18 cellular contexts compared by ENCODE assay signal in the genomic region with DNA sequence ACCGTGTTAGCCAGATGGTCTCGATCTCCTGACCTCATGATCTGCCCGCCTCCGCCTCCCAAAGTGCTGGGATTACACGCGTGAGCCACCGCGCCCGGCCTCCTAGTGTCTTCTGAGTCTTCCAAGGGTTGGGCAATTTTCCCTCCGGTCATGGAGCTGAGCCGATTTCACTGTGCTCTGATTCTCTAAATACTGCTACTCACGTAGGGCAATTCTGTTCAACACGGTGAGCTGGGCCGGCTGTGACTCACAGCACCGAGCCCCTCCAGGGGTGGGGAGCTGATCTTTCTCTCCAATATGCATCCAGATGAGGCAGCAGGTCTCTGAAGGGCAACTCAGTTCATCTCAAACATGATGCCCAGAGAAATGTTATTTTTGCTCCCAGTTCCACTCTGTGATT.
DNase-seq lines count a peak whose midpoint lies in the region; ATAC-seq, FAIRE-seq and TF ChIP-seq lines count a peak whose summit lies in the region.
"Had no signal": no experiment of that assay in that cellular context is flagged by ENCODE, and none has a peak within 500 bp of the region (broad histone marks: within the 10 kb centered on the region; RNA-seq: fewer than 3 reads in every experiment).

No MANE protein-coding gene starts in this region.

- POLR2A ChIA-PET in HepG2 (lab: Yijun Ruan, JAX), result interaction anchor here (2.0 kb wide), 1 partner anchor 9 kb away, joined by 7 read pairs; no protein-coding TSS in a partner anchor

- no peaks in the 10 kb centered on the region for H3K36me3 ChIP-seq in right lobe of liver
- no peaks in the 10 kb centered on the region for H3K36me3 ChIP-seq in HepG2 (replicated peaks in 1 of 2; ENCODE audit: control insufficient read depth in 1 of 2, insufficient read depth in 2 of 2, low read length in 2 of 2)
- H3K36me3 ChIP-seq in mammary epithelial cell (ENCODE audit: insufficient read depth, low read length), result no peaks in the 10 kb centered on the region
- H3K36me3 ChIP-seq in mesenchymal stem cell (ENCODE audit: control insufficient read depth in 1 of 2, insufficient read depth in 2 of 2, low read depth in 1 of 2, low read length in 2 of 2), result no peaks in the 10 kb centered on the region
- H3K36me3 ChIP-seq: colonic mucosa, MG63 had no signal

- H3K14ac ChIP-seq in mesenchymal stem cell (ENCODE audit: low read length in 2 of 2), result no peak overlapping the region

- H3K27ac ChIP-seq in right lobe of liver (no peak overlapping the region), HepG2 (ENCODE audit: extremely low read length, insufficient read depth, low read length) (no peak overlapping the region), mammary epithelial cell (ENCODE audit: insufficient read depth, low read depth, low read length) (no peak overlapping the region), mesenchymal stem cell (ENCODE audit: low read length, poor library complexity, severe bottlenecking) (no peak overlapping the region)
- H3K27ac ChIP-seq: colonic mucosa had no signal

- H3K4me1 ChIP-seq in right lobe of liver (no peaks in the 10 kb centered on the region), HepG2 (ENCODE audit: insufficient read depth, low read length) (peaks cover 22% of the 10 kb centered on the region), mammary epithelial cell (ENCODE audit: insufficient read depth, low read length) (peaks cover 50% of the 10 kb centered on the region), mesenchymal stem cell (ENCODE audit: control insufficient read depth, insufficient read depth, low read depth, low read length) (peaks cover 25% of the 10 kb centered on the region)

- H3K23ac ChIP-seq in mesenchymal stem cell (ENCODE audit: low read length in 2 of 2), result no peak overlapping the region

- no peaks in the 10 kb centered on the region for H3K79me2 ChIP-seq in HepG2 (ENCODE audit: insufficient read depth, low read length)
- no peaks in the 10 kb centered on the region for H3K79me2 ChIP-seq in mammary epithelial cell (ENCODE audit: insufficient read depth, low read length)

- TF ChIP-seq EP300 in HepG2 (IDR thresholded peaks at IDR 0.05; ENCODE audit: low read depth in 2 of 2, low read length in 2 of 2), result no peak
- no peak for TF ChIP-seq EP300 in HepG2 (CRISPR knock-in tag; IDR thresholded peaks at IDR 0.05; ENCODE audit: borderline replicate concordance)

- H3K4me2 ChIP-seq in HepG2 (ENCODE audit: low read depth, low read length) (no peak overlapping the region), mammary epithelial cell (ENCODE audit: insufficient read depth, low read depth, low read length) (no peak overlapping the region), mesenchymal stem cell (ENCODE audit: low read length, poor library complexity, severe bottlenecking) (no peak overlapping the region)

- H2BK15ac ChIP-seq in mesenchymal stem cell (ENCODE audit: low read depth, poor library complexity, severe bottlenecking), result no peak overlapping the region

- peak overlapping the region; percentile 79 for H4K8ac ChIP-seq in mesenchymal stem cell (ENCODE audit: low read length)

- no peak overlapping the region for H2BK120ac ChIP-seq in mesenchymal stem cell (ENCODE audit: low read depth, low read length)

- DNase-seq in right lobe of liver, result peak in 2 of 3 donors; percentile 31 to 42
- DNase-seq in HepG2 (ENCODE audit: low spot score), result no peak
- DNase-seq in mammary epithelial cell, result peak; percentile 75
- peak; percentile 62 for DNase-seq in mesenchymal stem cell
- DNase-seq in NOMO-1 treated with dmso at 0.1 percent for 144 hours (lab: John Stamatoyannopoulos, UW; ENCODE audit: unreplicated experiment), result no peak
- DNase-seq in stimulated activated CD4-positive, alpha-beta T cell treated with anti-CD3 and anti-CD28 coated beads, Interleukin-2, amount 100 ng/mL, for 24 hours, result no peak
- DNase-seq in NCI-H1092 treated with DMSO at 0.1 percent for 48 hours (lab: John Stamatoyannopoulos, UW), result no peak
- no peak for DNase-seq in stimulated activated naive CD4-positive, alpha-beta T cell (lab: John Stamatoyannopoulos, UW)
- DNase-seq: activated CD4-positive, CD25-positive, alpha-beta regulatory T cell treated with anti-CD3 and anti-CD28 coated beads, Interleukin-2, amount 50 U/mL, for 72 hours; activated naive CD4-positive, alpha-beta T cell treated with Interleukin-2 at 50 U/mL for 16 hours; CD8-positive, alpha-beta T cell; colonic mucosa; immature natural killer cell; MG63; natural killer cell; NCI-H1930; NCI-H446; stimulated activated naive CD4-positive, alpha-beta T cell treated with Interleukin-2 at 50 U/mL for 16 hours had no signal

- no peak for FAIRE-seq in HepG2 (lab: Jason Lieb, UNC)

- TF ChIP-seq CTCF in right lobe of liver (IDR thresholded peaks at IDR 0.05) (no peak), HepG2 (CRISPR knock-in tag; IDR thresholded peaks at IDR 0.05) (no peak), mammary epithelial cell (conservative IDR thresholded peaks at IDR 0.05 in 1 of 2, IDR thresholded peaks at IDR 0.05 in 1 of 2; ENCODE audit: extremely low read depth in 1 of 2, insufficient read depth in 1 of 2, low read depth in 1 of 2, low read length in 2 of 2) (no peak)

- TF ChIP-seq RAD21 in HepG2 (CRISPR knock-in tag; IDR thresholded peaks at IDR 0.05), result no peak

- in situ Hi-C loops in HepG2 (cut with HindIII; ENCODE audit: extremely low pct_ligation_motif_present, low pct_unique_long_range_greater_than_20kb) (no loop called here), mammary epithelial cell (cut with MboI; ENCODE audit: low sequenced_read_pairs in 2 of 2) (no loop called here)

- CTCF ChIA-PET in HepG2 (lab: Yijun Ruan, JAX; ENCODE audit: low intra/inter-chr PET ratio, low total read pairs), result no interaction called here
- CTCF ChIA-PET in mammary epithelial cell (lab: Charles Lee; ENCODE audit: low non-redundant PET), result no interaction called here

- no peak overlapping the region for H2AK5ac ChIP-seq in mesenchymal stem cell (ENCODE audit: low read length, severe bottlenecking)

- no peak overlapping the region for H4K91ac ChIP-seq in mesenchymal stem cell (ENCODE audit: low read length)

- no peak overlapping the region for H2BK5ac ChIP-seq in mesenchymal stem cell (ENCODE audit: low read depth, low read length, poor library complexity, severe bottlenecking)

- no peak for ATAC-seq in right lobe of liver
- no peak for ATAC-seq in HepG2
- ATAC-seq: CD8-positive, alpha-beta T cell; natural killer cell had no signal

- peak overlapping the region; percentile 18 to 26 for H3K18ac ChIP-seq in mesenchymal stem cell (ENCODE audit: low read depth in 1 of 2, low read length in 2 of 2)

- no peak overlapping the region for H3K4me3 ChIP-seq in right lobe of liver
- H3K4me3 ChIP-seq in HepG2 (replicated peaks in 1 of 3; ENCODE audit: insufficient read depth in 1 of 3, low read depth in 2 of 3, low read length in 3 of 3), result no peak overlapping the region
- no peak overlapping the region for H3K4me3 ChIP-seq in mammary epithelial cell (replicated peaks in 1 of 3; ENCODE audit: insufficient read depth in 1 of 3, low read depth in 2 of 3, low read length in 3 of 3)
- H3K4me3 ChIP-seq in mesenchymal stem cell (ENCODE audit: insufficient read depth in 1 of 2, low read depth in 1 of 2, low read length in 2 of 2), result no peak overlapping the region
- H3K4me3 ChIP-seq: colonic mucosa, MG63 had no signal

- H4K20me1 ChIP-seq in HepG2 (ENCODE audit: insufficient read depth, low read length) (no peaks in the 10 kb centered on the region), mammary epithelial cell (ENCODE audit: insufficient read depth, low read length) (no peaks in the 10 kb centered on the region)

- peak overlapping the region in 1 of 2 experiments; percentile 51 for H2BK12ac ChIP-seq in mesenchymal stem cell (ENCODE audit: low read length in 2 of 2)

- H3K27me3 ChIP-seq in right lobe of liver, result no peaks in the 10 kb centered on the region
- peaks cover 2 to 13% of the 10 kb centered on the region in 2 experiments; a peak in 3 of 5 replicates for H3K27me3 ChIP-seq in HepG2 (ENCODE audit: control insufficient read depth in 1 of 2, insufficient read depth in 2 of 2, low read length in 2 of 2)
- H3K27me3 ChIP-seq in mammary epithelial cell (ENCODE audit: insufficient read depth, low read length), result no peaks in the 10 kb centered on the region
- H3K27me3 ChIP-seq in mesenchymal stem cell (ENCODE audit: control insufficient read depth in 1 of 2, insufficient read depth in 1 of 2, low read length in 2 of 2), result no peaks in the 10 kb centered on the region
- H3K27me3 ChIP-seq: colonic mucosa, MG63 had no signal

- no peak overlapping the region for H3K9ac ChIP-seq in HepG2 (ENCODE audit: insufficient read depth, low read depth, low read length)
- no peak overlapping the region for H3K9ac ChIP-seq in mammary epithelial cell (ENCODE audit: insufficient read depth, low read length)
- no peak overlapping the region for H3K9ac ChIP-seq in mesenchymal stem cell (ENCODE audit: low read length)

- WGBS in right lobe of liver (ENCODE audit: insufficient coverage, low coverage, low lambda C conversion rate, missing lambda C conversion rate), result no CpG with 5 or more reads among the region's 15 CpGs
- 64% methylated on average over 15 of the region's 15 CpGs for WGBS in HepG2 (ENCODE audit: low lambda C conversion rate)
- WGBS in mammary epithelial cell (ENCODE audit: low coverage, missing lambda C conversion rate), result 98% methylated on average over 9 of the region's 15 CpGs
- 83% methylated on average over 15 of the region's 15 CpGs for WGBS in mesenchymal stem cell

- H3K4ac ChIP-seq in mesenchymal stem cell (ENCODE audit: low read depth in 1 of 2, low read length in 2 of 2), result peak overlapping the region in 1 of 2 experiments; percentile 3

- dilution Hi-C loops in mammary epithelial cell (cut with HindIII; ENCODE audit: low sequenced_read_pairs), result no loop called here

- H2AFZ ChIP-seq in HepG2 (ENCODE audit: low read length), result no peak overlapping the region
- no peak overlapping the region for H2AFZ ChIP-seq in mammary epithelial cell (ENCODE audit: low read depth, low read length)
- no peak overlapping the region for H2AFZ ChIP-seq in mesenchymal stem cell (ENCODE audit: low read depth, low read length)

- no peaks in the 10 kb centered on the region for H3K79me1 ChIP-seq in mesenchymal stem cell (replicated peaks; ENCODE audit: low read length, poor library complexity, severe bottlenecking)

- TF ChIP-seq POLR2A in right lobe of liver (IDR thresholded peaks at IDR 0.05), result no peak
- no peak for TF ChIP-seq POLR2A in HepG2 (IDR thresholded peaks at IDR 0.05; ENCODE audit: insufficient read depth in 1 of 2, low read depth in 2 of 2, low read length in 2 of 2)

- H3K9me3 ChIP-seq in right lobe of liver, result no peaks in the 10 kb centered on the region
- H3K9me3 ChIP-seq in HepG2 (ENCODE audit: low read length), result no peaks in the 10 kb centered on the region
- H3K9me3 ChIP-seq in mammary epithelial cell (replicated peaks; ENCODE audit: insufficient read depth, low read length), result no peaks in the 10 kb centered on the region
- no peaks in the 10 kb centered on the region for H3K9me3 ChIP-seq in mesenchymal stem cell (ENCODE audit: control insufficient read depth, low read length)
- H3K9me3 ChIP-seq: colonic mucosa, MG63 had no signal

- BruUV-seq in HepG2 (replicated peaks; lab: Mats Ljungman, UMichigan), result no TSS peak
- no TSS peak for BruUV-seq in mammary epithelial cell (replicated peaks; lab: Mats Ljungman, UMichigan)

- intact Hi-C loops in right lobe of liver (cut with DNase I), result no loop called here
- intact Hi-C loops in HepG2 (cut with micrococcal nuclease; ENCODE audit: unreplicated experiment), result no loop called here
- intact Hi-C loops in mammary epithelial cell (cut with micrococcal nuclease), result no loop called here

Comparison
In these comparisons a context has a peak if more than half of its experiments do, and no peak if none do; other contexts are left out.
1. DNase-seq: peak in right lobe of liver (2 of 3), mammary epithelial cell (single experiment) and mesenchymal stem cell (single experiment); none in HepG2 (single experiment), NOMO-1 treated with dmso at 0.1 percent for 144 hours (single experiment), stimulated activated CD4-positive, alpha-beta T cell treated with anti-CD3 and anti-CD28 coated beads, Interleukin-2, amount 100 ng/mL, for 24 hours (0 of 2), NCI-H1092 treated with DMSO at 0.1 percent for 48 hours (single experiment) and stimulated activated naive CD4-positive, alpha-beta T cell (0 of 6).